1 cellular context compared by ENCODE assay signal in genomic region chr16:12199524-12199923, GRCh38.
TF ChIP-seq lines count a peak whose summit lies in the region.

No MANE protein-coding gene starts in this region.

TF ChIP-seq in HepG2, 621 proteins besides CTCF, POLR2A, EP300 and RAD21 (continued from another document and continues in another):
- TF ChIP-seq ELF4 (CRISPR knock-in tag; IDR thresholded peaks at IDR 0.05; ENCODE audit: borderline replicate concordance) (no peak), ZBTB20 (CRISPR knock-in tag; IDR thresholded peaks at IDR 0.05; ENCODE audit: borderline replicate concordance, low read depth) (peak; percentile 54; the same call in 1 of the 2 replicates), IRF9 (CRISPR knock-in tag; IDR thresholded peaks at IDR 0.05; ENCODE audit: borderline replicate concordance) (no peak), ZNF646 (CRISPR knock-in tag; IDR thresholded peaks at IDR 0.05) (no peak), BRD4 (CRISPR knock-in tag; IDR thresholded peaks at IDR 0.05) (no peak), ZNF367 (CRISPR knock-in tag; IDR thresholded peaks at IDR 0.05; ENCODE audit: borderline replicate concordance) (no peak), ZNF431 (CRISPR knock-in tag; IDR thresholded peaks at IDR 0.05; ENCODE audit: borderline replicate concordance, low read depth) (peak; percentile 82; the same call in 1 of the 2 replicates), ATF6 (CRISPR knock-in tag; conservative IDR thresholded peaks at IDR 0.05) (peak; percentile 95; the same call in 1 of the 2 replicates), ETV5 (CRISPR knock-in tag; IDR thresholded peaks at IDR 0.05; ENCODE audit: borderline replicate concordance) (no peak), NFYB (CRISPR knock-in tag; IDR thresholded peaks at IDR 0.05) (no peak), ZNF446 (CRISPR knock-in tag; IDR thresholded peaks at IDR 0.05) (no peak), ZNF629 (CRISPR knock-in tag; conservative IDR thresholded peaks at IDR 0.05) (no peak), GTF3A (CRISPR knock-in tag; conservative IDR thresholded peaks at IDR 0.05) (no peak), ZBTB26 (CRISPR knock-in tag; IDR thresholded peaks at IDR 0.05; ENCODE audit: borderline replicate concordance) (no peak), ZNF275 (CRISPR knock-in tag; IDR thresholded peaks at IDR 0.05; ENCODE audit: borderline replicate concordance) (no peak; the same call in 1 of the 2 replicates), ZNF883 (CRISPR knock-in tag; IDR thresholded peaks at IDR 0.05; ENCODE audit: not compliant biosample characterization) (no peak), ZNF749 (CRISPR knock-in tag; IDR thresholded peaks at IDR 0.05; ENCODE audit: borderline replicate concordance) (no peak; the same call in 1 of the 2 replicates), E2F1 (CRISPR knock-in tag; IDR thresholded peaks at IDR 0.05) (peak; percentile 47; the same call in 1 of the 2 replicates), ZNF747 (CRISPR knock-in tag; IDR thresholded peaks at IDR 0.05; ENCODE audit: borderline replicate concordance) (no peak), TRIM22 (IDR thresholded peaks at IDR 0.05) (no peak), HNF4G (IDR thresholded peaks at IDR 0.05; ENCODE audit: borderline replicate concordance, low read depth, low read length) (peak; percentile 96), HNF4G (CRISPR knock-in tag; IDR thresholded peaks at IDR 0.05; ENCODE audit: borderline replicate concordance, low read depth) (peak; percentile 76; the same call in 1 of the 2 replicates), AGO2 (optimal IDR thresholded peaks at IDR 0.05; ENCODE audit: low read depth, low read length) (no peak), ZNF510 (CRISPR knock-in tag; IDR thresholded peaks at IDR 0.05; ENCODE audit: low read depth) (no peak), BRCA1 (CRISPR knock-in tag; IDR thresholded peaks at IDR 0.05) (peak; percentile 85; the same call in 1 of the 2 replicates), HINFP (CRISPR knock-in tag; IDR thresholded peaks at IDR 0.05; ENCODE audit: low read depth) (no peak), ZFP36 (IDR thresholded peaks at IDR 0.05; ENCODE audit: borderline replicate concordance, low read depth, low read length, partially characterized antibody) (no peak), HNF1B (CRISPR knock-in tag; IDR thresholded peaks at IDR 0.05) (no peak)
